In genomic region chr2:240623531-240624010, GRCh38 we compare ENCODE assay signal across 16 cellular contexts. TPM values are rescaled to one million over a fixed set of nuclear protein-coding genes. Genes with fewer than 3 reads are reported as not detected.
DNase-seq lines count a peak whose midpoint lies in the region; ATAC-seq and TF ChIP-seq lines count a peak whose summit lies in the region.
"Had no signal": no experiment of that assay in that cellular context is flagged by ENCODE, and none has a peak within 500 bp of the region (broad histone marks: within the 10 kb centered on the region; RNA-seq: fewer than 3 reads in every experiment).

No MANE protein-coding gene starts in this region.

- no peak for TF ChIP-seq CTCF in smooth muscle cell (IDR thresholded peaks at IDR 0.05; ENCODE audit: borderline replicate concordance, insufficient read depth, poor library complexity, severe bottlenecking)

- no peaks in the 10 kb centered on the region for H3K27me3 ChIP-seq in H7 (ENCODE audit: control insufficient read depth, insufficient read depth, low read length)
- H3K27me3 ChIP-seq in smooth muscle cell (ENCODE audit: low read depth): no peaks in the 10 kb centered on the region
- H3K27me3 ChIP-seq: suprapubic skin had no signal

- peaks cover 92% of the 10 kb centered on the region for H3K4me1 Mint-ChIP-seq in dendritic cell treated with granulocyte-macrophage colony-stimulating factor and Interleukin-4, amounts not matched to agents 40 ng/mL and 50 ng/mL, for 4 days (ENCODE audit: low read depth)
- peaks cover 43 to 54% of the 10 kb centered on the region in 2 donors for H3K4me1 Mint-ChIP-seq in natural killer cell treated with Interleukin-12 subunit alpha and Interleukin-12 subunit beta and Interleukin-15 and Interleukin-18, amount 100 ng/mL, for 72 hours (ENCODE audit: low read depth in 2 of 2)
- H3K4me1 Mint-ChIP-seq: neural crest cell had no signal

- peak overlapping the region; percentile 96 for H3K27ac Mint-ChIP-seq in dendritic cell treated with granulocyte-macrophage colony-stimulating factor and Interleukin-4, amounts not matched to agents 40 ng/mL and 50 ng/mL, for 4 days
- peak overlapping the region; percentile 95 to 99 for H3K27ac Mint-ChIP-seq in natural killer cell treated with Interleukin-12 subunit alpha and Interleukin-12 subunit beta and Interleukin-15 and Interleukin-18, amount 100 ng/mL, for 72 hours

- H3K27ac ChIP-seq in smooth muscle cell (ENCODE audit: low read depth): no peak overlapping the region
- H3K27ac ChIP-seq: suprapubic skin had no signal

- no peaks in the 10 kb centered on the region for H3K9me3 Mint-ChIP-seq in dendritic cell treated with granulocyte-macrophage colony-stimulating factor and Interleukin-4, amounts not matched to agents 40 ng/mL and 50 ng/mL, for 4 days
- no peaks in the 10 kb centered on the region for H3K9me3 Mint-ChIP-seq in natural killer cell treated with Interleukin-12 subunit alpha and Interleukin-12 subunit beta and Interleukin-15 and Interleukin-18, amount 100 ng/mL, for 72 hours

- no peaks in the 10 kb centered on the region for H3K9me3 ChIP-seq in smooth muscle cell (replicated peaks; ENCODE audit: low read depth)
- H3K9me3 ChIP-seq: suprapubic skin had no signal

- no peaks in the 10 kb centered on the region for H3F3A ChIP-seq in smooth muscle cell (ENCODE audit: low read depth)

- no peak for ATAC-seq in natural killer cell treated with Interleukin-12 subunit alpha and Interleukin-12 subunit beta and Interleukin-15 and Interleukin-18, amount 100 ng/mL, for 72 hours
- ATAC-seq in HG02885 (IDR thresholded peaks at IDR 0.05; ENCODE audit: poor library complexity, unreplicated experiment): no peak
- ATAC-seq: activated CD4-positive, CD25-positive, alpha-beta regulatory T cell treated with anti-CD3 and anti-CD28 coated beads, Interleukin-2, amount 50 U/mL, for 24 hours had no signal

- H3K4me1 ChIP-seq in smooth muscle cell (ENCODE audit: low read depth): no peaks in the 10 kb centered on the region

- H3K36me3 Mint-ChIP-seq in dendritic cell treated with granulocyte-macrophage colony-stimulating factor and Interleukin-4, amounts not matched to agents 40 ng/mL and 50 ng/mL, for 4 days (ENCODE audit: low read depth): peaks cover 32% of the 10 kb centered on the region
- no peaks in the 10 kb centered on the region for H3K36me3 Mint-ChIP-seq in natural killer cell treated with Interleukin-12 subunit alpha and Interleukin-12 subunit beta and Interleukin-15 and Interleukin-18, amount 100 ng/mL, for 72 hours

- no peaks in the 10 kb centered on the region for H3K79me2 ChIP-seq in smooth muscle cell (ENCODE audit: low read depth)

- no peaks in the 10 kb centered on the region for H3K36me3 ChIP-seq in H7 (replicated peaks; ENCODE audit: control insufficient read depth, insufficient read depth, low read length)
- no peaks in the 10 kb centered on the region for H3K36me3 ChIP-seq in smooth muscle cell (ENCODE audit: low read depth)
- H3K36me3 ChIP-seq: suprapubic skin had no signal

- H3K4me3 ChIP-seq in H7 (ENCODE audit: insufficient read depth, low read depth, low read length) (no peak overlapping the region), smooth muscle cell (no peak overlapping the region)
- H3K4me3 ChIP-seq: suprapubic skin had no signal

- H2AFZ ChIP-seq in smooth muscle cell (ENCODE audit: low read depth): no peak overlapping the region

- no peak overlapping the region for H3K9ac ChIP-seq in smooth muscle cell (ENCODE audit: low read depth)

- peak; percentile 20 for DNase-seq in activated CD4-positive, alpha-beta T cell treated with anti-CD3 and anti-CD28 coated beads for 48 hours
- DNase-seq in activated CD4-positive, alpha-beta T cell treated with anti-CD3 and anti-CD28 coated beads, Interleukin-2, amount 50 U/mL, for 48 hours: no peak
- peak; percentile 62 for DNase-seq in H7
- peak; percentile 59 for DNase-seq in natural killer cell treated with Interleukin-12 subunit alpha and Interleukin-12 subunit beta and Interleukin-15 and Interleukin-18, amount 100 ng/mL, for 72 hours (ENCODE audit: low spot score)
- DNase-seq in smooth muscle cell (lab: John Stamatoyannopoulos, UW; ENCODE audit: unreplicated experiment): no peak
- DNase-seq in NCI-H1048 (lab: John Stamatoyannopoulos, UW): no peak
- DNase-seq: hippocampal formation had no signal

- intact Hi-C loops in dendritic cell treated with granulocyte-macrophage colony-stimulating factor and Interleukin-4, amounts not matched to agents 40 ng/mL and 50 ng/mL, for 4 days (cut with micrococcal nuclease): no loop called here

- no peaks in the 10 kb centered on the region for H3K27me3 Mint-ChIP-seq in dendritic cell treated with granulocyte-macrophage colony-stimulating factor and Interleukin-4, amounts not matched to agents 40 ng/mL and 50 ng/mL, for 4 days
- H3K27me3 Mint-ChIP-seq in natural killer cell treated with Interleukin-12 subunit alpha and Interleukin-12 subunit beta and Interleukin-15 and Interleukin-18, amount 100 ng/mL, for 72 hours: no peaks in the 10 kb centered on the region

- H3K4me2 ChIP-seq in smooth muscle cell: no peak overlapping the region

- no peak overlapping the region for H3K4me3 Mint-ChIP-seq in dendritic cell treated with granulocyte-macrophage colony-stimulating factor and Interleukin-4, amounts not matched to agents 40 ng/mL and 50 ng/mL, for 4 days
- peak overlapping the region; percentile 75 for H3K4me3 Mint-ChIP-seq in natural killer cell treated with Interleukin-12 subunit alpha and Interleukin-12 subunit beta and Interleukin-15 and Interleukin-18, amount 100 ng/mL, for 72 hours
- H3K4me3 Mint-ChIP-seq: neural crest cell had no signal

- H4K20me1 ChIP-seq in smooth muscle cell (ENCODE audit: low read depth): no peaks in the 10 kb centered on the region

- WGBS in smooth muscle cell (ENCODE audit: low lambda C conversion rate): 73% methylated on average over 5 of the region's 10 CpGs

RNA-seq across cellular contexts. Expression of gene GPR35, which starts 1.7 kb away (rescaled TPM):
- 0.07 TPM in 1 of 2 replicates, not detected in the other for total RNA-seq in H7 (2014; rRNA removed; shearing (Covaris generic))
- total RNA-seq in natural killer cell treated with Interleukin-12 subunit alpha and Interleukin-12 subunit beta and Interleukin-15 and Interleukin-18, amount 100 ng/mL, for 72 hours: 1 to 10 TPM; 5.9 to 7.6 TPM
- 1.2 and 1.3 TPM in 2 replicates for total RNA-seq in smooth muscle cell
- polyA plus RNA-seq in smooth muscle cell: 1.4 and 2.1 TPM in 2 replicates

RNA-seq across cellular contexts. Expression of gene CAPN10, which starts 37.0 kb away (rescaled TPM):
- 66.5 and 69.0 TPM in 2 replicates for total RNA-seq in H7 (2014; rRNA removed; shearing (Covaris generic))
- total RNA-seq in natural killer cell treated with Interleukin-12 subunit alpha and Interleukin-12 subunit beta and Interleukin-15 and Interleukin-18, amount 100 ng/mL, for 72 hours: 10 to 100 TPM; 50.4 to 73.9 TPM
- total RNA-seq in smooth muscle cell: 6.6 and 6.9 TPM in 2 replicates
- 17.0 and 23.6 TPM in 2 replicates for polyA plus RNA-seq in smooth muscle cell

RNA-seq across cellular contexts. Expression of gene RNPEPL1, which starts 55.3 kb away (rescaled TPM):
- total RNA-seq in H7 (2014; rRNA removed; shearing (Covaris generic)): 10.3 and 15.2 TPM in 2 replicates
- 10 to 100 TPM; 60.9 to 67.6 TPM for total RNA-seq in natural killer cell treated with Interleukin-12 subunit alpha and Interleukin-12 subunit beta and Interleukin-15 and Interleukin-18, amount 100 ng/mL, for 72 hours
- 13.5 and 15.3 TPM in 2 replicates for total RNA-seq in smooth muscle cell
- 40.9 and 48.3 TPM in 2 replicates for polyA plus RNA-seq in smooth muscle cell

RNA-seq across cellular contexts. Expression of gene AQP12B, which starts 59.1 kb away (rescaled TPM):
- total RNA-seq in H7 (2014; rRNA removed; shearing (Covaris generic)): not detected in 2 replicates
- not detected for total RNA-seq in natural killer cell treated with Interleukin-12 subunit alpha and Interleukin-12 subunit beta and Interleukin-15 and Interleukin-18, amount 100 ng/mL, for 72 hours
- not detected in 2 replicates for total RNA-seq in smooth muscle cell
- polyA plus RNA-seq in smooth muscle cell: not detected in 2 replicates
- total RNA-seq: A673, HT1080, lower leg skin, neural crest cell, suprapubic skin had no signal
- polyA plus RNA-seq: esophagus had no signal

Comparison
In these comparisons a context has a peak if more than half of its experiments do, and no peak if none do; other contexts are left out.
1. DNase-seq: peak in activated CD4-positive, alpha-beta T cell treated with anti-CD3 and anti-CD28 coated beads for 48 hours (single experiment), H7 (single experiment) and natural killer cell treated with Interleukin-12 subunit alpha and Interleukin-12 subunit beta and Interleukin-15 and Interleukin-18, amount 100 ng/mL, for 72 hours (single experiment); none in activated CD4-positive, alpha-beta T cell treated with anti-CD3 and anti-CD28 coated beads, Interleukin-2, amount 50 U/mL, for 48 hours (0 of 2), smooth muscle cell (single experiment) and NCI-H1048 (single experiment).